Comparison of ENCODE assay signal across 10 cellular contexts in genomic region chr11:129192150-129192549, GRCh38. TPM values are rescaled to one million over a fixed set of nuclear protein-coding genes. Genes with fewer than 3 reads are reported as not detected.
DNase-seq lines count a peak whose midpoint lies in the region; ATAC-seq and TF ChIP-seq lines count a peak whose summit lies in the region.
"Had no signal": no experiment of that assay in that cellular context is flagged by ENCODE, and none has a peak within 500 bp of the region (broad histone marks: within the 10 kb centered on the region; RNA-seq: fewer than 3 reads in every experiment).

ARHGAP32 (minus strand) TSS chr11:129192325; CDS start chr11:129192198, 127 bp downstream.

- peaks cover 28% of the 10 kb centered on the region for H3F3A ChIP-seq in PC-9 (ENCODE audit: insufficient read depth, low read depth)

- intact Hi-C loops in PC-9 (cut with micrococcal nuclease; ENCODE audit: unreplicated experiment): loop anchor here (1.0 to 10.0 kb wide), 4 partner anchors 49 to 680 kb away; no protein-coding TSS in a partner anchor

- peaks cover 3% of the 10 kb centered on the region for H3K36me3 Mint-ChIP-seq in progenitor cell of endocrine pancreas (ENCODE audit: insufficient read depth)

- no peaks in the 10 kb centered on the region for H4K20me1 ChIP-seq in PC-9 (ENCODE audit: insufficient read depth)

- POLR2A ChIA-PET in PC-9 (lab: Charles Lee; ENCODE audit: unreplicated experiment): interaction anchor here (0.6 kb wide), 1 partner anchor 123 kb away, joined by 3 read pairs; no protein-coding TSS in a partner anchor

- DNase-seq in ELF-1 (ENCODE audit: low read depth, low spot score) (peak; percentile 59), PC-9 (peak; percentile 44 to 85), fibroblast of the aortic adventitia (ENCODE audit: low read depth) (no peak), progenitor cell of endocrine pancreas (ENCODE audit: low spot score, unreplicated experiment) (no peak), NCI-H2107 (lab: John Stamatoyannopoulos, UW) (no peak), HK-2 (ENCODE audit: unreplicated experiment) (no peak)
- no peak for DNase-seq in stimulated activated naive CD4-positive, alpha-beta T cell treated with Interleukin-2 at 50 U/mL for 16 hours (lab: John Stamatoyannopoulos, UW)
- DNase-seq: activated effector memory CD4-positive, alpha-beta T cell treated with Interleukin-2 at 50 U/mL for 16 hours; DMS79 had no signal

- H3K4me3 Mint-ChIP-seq in progenitor cell of endocrine pancreas (ENCODE audit: low read depth): no peak within 1 kb of the TSS

- no peak within 1 kb of the TSS for H3K27ac Mint-ChIP-seq in progenitor cell of endocrine pancreas

- H2AFZ ChIP-seq in PC-9: peak within 1 kb of the TSS; percentile 67; the same call in 1 of the 2 replicates

- 0 out of 2 replicates have a peak, but pooled peaks cover 6% of the 10 kb centered on the region for H3K9me3 ChIP-seq in PC-9 (ENCODE audit: insufficient read depth, low read depth)

- H3K4me3 ChIP-seq in PC-9 (peak within 1 kb of the TSS; percentile 54), fibroblast of the aortic adventitia (ENCODE audit: low read depth, low read length) (no peak within 1 kb of the TSS)

- CTCF ChIA-PET in PC-9 (lab: Charles Lee): no interaction called here

- peak within 1 kb of the TSS; percentile 89 for H3K4me2 ChIP-seq in PC-9

- no peaks in the 10 kb centered on the region for H3K27me3 ChIP-seq in PC-9 (ENCODE audit: insufficient read depth, low read depth)

- no peak for ATAC-seq in GM21786 (IDR thresholded peaks at IDR 0.05; ENCODE audit: unreplicated experiment)

- peaks cover 50% of the 10 kb centered on the region for H3K79me2 ChIP-seq in PC-9 (ENCODE audit: low read depth)

- peaks cover 5% of the 10 kb centered on the region for H3K9me3 Mint-ChIP-seq in progenitor cell of endocrine pancreas (ENCODE audit: low read depth)

- no peak for TF ChIP-seq CTCF in PC-9 (conservative IDR thresholded peaks at IDR 0.05)
- TF ChIP-seq CTCF in fibroblast of the aortic adventitia (IDR thresholded peaks at IDR 0.05; ENCODE audit: insufficient read depth, low read length): no peak
- TF ChIP-seq CTCF in progenitor cell of endocrine pancreas (IDR thresholded peaks at IDR 0.05; ENCODE audit: unreplicated experiment): no peak

- no TSS peak for BruUV-seq in PC-9 (replicated peaks; lab: Mats Ljungman, UMichigan)

- peak within 1 kb of the TSS; percentile 86 for H3K27ac ChIP-seq in PC-9

- H3K4me1 ChIP-seq in PC-9 (replicated peaks; ENCODE audit: insufficient read depth): peaks cover 39% of the 10 kb centered on the region

- no peaks in the 10 kb centered on the region for H3K36me3 ChIP-seq in PC-9 (ENCODE audit: low read depth)

- no peaks in the 10 kb centered on the region for H3K9me2 ChIP-seq in PC-9 (ENCODE audit: insufficient read depth)

- H3K27me3 Mint-ChIP-seq in progenitor cell of endocrine pancreas: no peaks in the 10 kb centered on the region

- H3K4me1 Mint-ChIP-seq in progenitor cell of endocrine pancreas (ENCODE audit: low read depth): peaks cover 3% of the 10 kb centered on the region

RNA-seq across cellular contexts. Expression of gene ARHGAP32, which starts in this region (rescaled TPM):
- total RNA-seq in PC-9 (2021) (31.1 and 35.1 TPM in 2 replicates), fibroblast of the aortic adventitia (ENCODE audit: low replicate concordance) (18.1 and 20.1 TPM in 2 replicates), progenitor cell of endocrine pancreas (42.3 and 48.0 TPM in 2 replicates)

Comparison
In these comparisons a context has a peak if more than half of its experiments do, and no peak if none do; other contexts are left out.
1. DNase-seq: peak in ELF-1 (single experiment) and PC-9 (2 of 2); none in fibroblast of the aortic adventitia (single experiment), progenitor cell of endocrine pancreas (single experiment), NCI-H2107 (single experiment), stimulated activated naive CD4-positive, alpha-beta T cell treated with Interleukin-2 at 50 U/mL for 16 hours (single experiment) and HK-2 (single experiment).